Comparison of ENCODE assay signal across 8 cellular contexts in genomic region chr22:22110548-22111266, GRCh38.
A peak's percentile ranks its signal among the peaks of the same experiment; 100 is the strongest.
DNase-seq lines count a peak whose midpoint lies in the region; FAIRE-seq and TF ChIP-seq lines count a peak whose summit lies in the region.

No MANE protein-coding gene starts in this region.

- intact Hi-C loops in left ventricle myocardium inferior (cut with micrococcal nuclease), result no loop called here

- no peaks in the 10 kb centered on the region for H3K27me3 ChIP-seq in BE2C
- peaks cover 22% of the 10 kb centered on the region for H3K27me3 ChIP-seq in left ventricle myocardium inferior (ENCODE audit: low read depth)
- no peaks in the 10 kb centered on the region for H3K27me3 ChIP-seq in small intestine (ENCODE audit: control insufficient read depth in 2 of 2, insufficient read depth in 2 of 2, low read length in 2 of 2)

- H3K9me3 ChIP-seq in BE2C (no peaks in the 10 kb centered on the region), left ventricle myocardium inferior (replicated peaks) (no peaks in the 10 kb centered on the region), small intestine (ENCODE audit: control insufficient read depth, low read depth) (no peaks in the 10 kb centered on the region)

- H3K4me3 ChIP-seq in BE2C (ENCODE audit: low read depth, low read length), result no peak overlapping the region
- no peak overlapping the region for H3K4me3 ChIP-seq in HFF-Myc (replicated peaks; ENCODE audit: low read depth, low read length)
- no peak overlapping the region for H3K4me3 ChIP-seq in left ventricle myocardium inferior
- no peak overlapping the region for H3K4me3 ChIP-seq in small intestine (ENCODE audit: low read depth in 1 of 2, low read length in 2 of 2)

- WGBS in small intestine, 3 donors, result 57 to 62% (median 60%) methylated on average over 7 of the region's 7 CpGs

- FAIRE-seq in small intestine (lab: Jason Lieb, UNC), result no peak

- DNase-seq in BE2C (peak; percentile 64), HFF-Myc (ENCODE audit: extremely low read depth, low read depth) (peak; percentile 12), M059J (ENCODE audit: low read depth) (peak; percentile 52), left ventricle myocardium inferior (no peak), small intestine (peak; percentile 4), cerebellar nuclear complex (lab: John Stamatoyannopoulos, UW) (no peak)
- DNase-seq in activated T-cell treated with anti-CD3 and anti-CD28 coated beads, Interleukin-2, amount 50 U/mL, for 48 hours, result peak; percentile 66 to 69

- no peak overlapping the region for H3K27ac ChIP-seq in left ventricle myocardium inferior (replicated peaks)
- no peak overlapping the region for H3K27ac ChIP-seq in small intestine (ENCODE audit: low read depth in 1 of 2, low read length in 1 of 2)

- no peaks in the 10 kb centered on the region for H3K36me3 ChIP-seq in BE2C
- no peaks in the 10 kb centered on the region for H3K36me3 ChIP-seq in left ventricle myocardium inferior
- H3K36me3 ChIP-seq in small intestine (ENCODE audit: control insufficient read depth in 2 of 2, insufficient read depth in 2 of 2, low read length in 2 of 2), result no peaks in the 10 kb centered on the region

- H3K4me1 ChIP-seq in BE2C, result no peaks in the 10 kb centered on the region
- H3K4me1 ChIP-seq in left ventricle myocardium inferior, result no peaks in the 10 kb centered on the region
- no peaks in the 10 kb centered on the region for H3K4me1 ChIP-seq in small intestine (ENCODE audit: control insufficient read depth in 2 of 2, insufficient read depth in 1 of 2, low read depth in 1 of 2, low read length in 1 of 2)

- TF ChIP-seq CTCF in BE2C (IDR thresholded peaks at IDR 0.05; ENCODE audit: low read depth, low read length) (peak; percentile 59), GM12873 (IDR thresholded peaks at IDR 0.05; ENCODE audit: insufficient read depth, low read depth, low read length, missing control alignments) (peak; percentile 79), HFF-Myc (IDR thresholded peaks at IDR 0.05; ENCODE audit: low read depth, low read length, missing control alignments) (peak; percentile 56), left ventricle myocardium inferior (IDR thresholded peaks at IDR 0.05; ENCODE audit: borderline replicate concordance) (peak; percentile 60)

Comparison
In these comparisons a context has a peak if more than half of its experiments do, and no peak if none do; other contexts are left out.
1. DNase-seq: peak in BE2C (single experiment), HFF-Myc (single experiment), M059J (single experiment), activated T-cell treated with anti-CD3 and anti-CD28 coated beads, Interleukin-2, amount 50 U/mL, for 48 hours (2 of 2) and small intestine (single experiment); none in left ventricle myocardium inferior (single experiment) and cerebellar nuclear complex (0 of 2).
2. Peak in every context shown above with its lines, with median percentiles within 50 percentile points of each other: CTCF ChIP-seq.